19 cellular contexts compared by ENCODE assay signal in genomic region chr12:44441155-44441554, GRCh38.
DNase-seq lines count a peak whose midpoint lies in the region; ATAC-seq and TF ChIP-seq lines count a peak whose summit lies in the region.
"Had no signal": no experiment of that assay in that cellular context is flagged by ENCODE, and none has a peak within 500 bp of the region (broad histone marks: within the 10 kb centered on the region; RNA-seq: fewer than 3 reads in every experiment).

No MANE protein-coding gene starts in this region.

- H3K4me1 ChIP-seq in right atrium auricular region: no peaks in the 10 kb centered on the region
- H3K4me1 ChIP-seq: adrenal gland, testis had no signal

- H3K27ac ChIP-seq in right atrium auricular region: no peak overlapping the region
- no peak overlapping the region for H3K27ac ChIP-seq in CD4-positive, alpha-beta T cell (ENCODE audit: low read depth, low read length)
- H3K27ac ChIP-seq: adrenal gland, testis had no signal

- no peaks in the 10 kb centered on the region for H3K9me3 ChIP-seq in right atrium auricular region
- H3K9me3 ChIP-seq in CD4-positive, alpha-beta T cell (ENCODE audit: control insufficient read depth, low read length): no peaks in the 10 kb centered on the region
- H3K9me3 ChIP-seq: adrenal gland, mucosa of descending colon, testis had no signal

- POLR2A ChIA-PET in CD4-positive, alpha-beta T cell (lab: Charles Lee): no interaction called here

- CTCF ChIA-PET in CD4-positive, alpha-beta T cell (lab: Charles Lee): no interaction called here

- peak; percentile 54 for ATAC-seq in GM18873 (IDR thresholded peaks at IDR 0.05; ENCODE audit: low FRiP score, unreplicated experiment)
- ATAC-seq in GM21619 (IDR thresholded peaks at IDR 0.05; ENCODE audit: unreplicated experiment): peak; percentile 53
- ATAC-seq in HG03103 (IDR thresholded peaks at IDR 0.05; ENCODE audit: low read depth, unreplicated experiment): peak; percentile 65
- ATAC-seq in CD4-positive, alpha-beta T cell (ENCODE audit: poor library complexity): no peak
- ATAC-seq: effector memory CD8-positive, alpha-beta T cell; left colon; mucosa of descending colon; Panc1 had no signal

- no peaks in the 10 kb centered on the region for H3K4me1 Mint-ChIP-seq in CD4-positive, alpha-beta T cell (ENCODE audit: low read depth)
- H3K4me1 Mint-ChIP-seq: central memory CD8-positive, alpha-beta T cell had no signal

- H3K36me3 Mint-ChIP-seq in CD4-positive, alpha-beta T cell (ENCODE audit: low read depth): no peaks in the 10 kb centered on the region

- no peaks in the 10 kb centered on the region for H3K36me3 ChIP-seq in right atrium auricular region
- H3K36me3 ChIP-seq: adrenal gland had no signal

- no peaks in the 10 kb centered on the region for H3K9me3 Mint-ChIP-seq in CD4-positive, alpha-beta T cell
- H3K9me3 Mint-ChIP-seq: central memory CD8-positive, alpha-beta T cell; effector memory CD8-positive, alpha-beta T cell had no signal

- TF ChIP-seq CTCF in right atrium auricular region (IDR thresholded peaks at IDR 0.05): no peak
- TF ChIP-seq CTCF in CD4-positive, alpha-beta T cell (IDR thresholded peaks at IDR 0.05): no peak

- no peaks in the 10 kb centered on the region for H3K27me3 ChIP-seq in right atrium auricular region
- no peaks in the 10 kb centered on the region for H3K27me3 ChIP-seq in CD4-positive, alpha-beta T cell (ENCODE audit: control insufficient read depth, insufficient read depth, low read length)
- H3K27me3 ChIP-seq: adrenal gland, testis had no signal

- DNase-seq in NCI-H1417 treated with DMSO at 0.1 percent for 48 hours (lab: John Stamatoyannopoulos, UW) (no peak), right atrium auricular region (ENCODE audit: low spot score) (no peak), T-helper 9 cell (no peak)
- DNase-seq in CD4-positive, alpha-beta T cell: no peak
- DNase-seq: adrenal gland; C1 segment of cervical spinal cord; effector memory CD8-positive, alpha-beta T cell; hippocampal formation; IMR-90; left colon; mucosa of descending colon; NCI-H69; stimulated activated CD4-positive, alpha-beta T cell treated with anti-CD3 and anti-CD28 coated beads, Interleukin-4, amount 100 ng/mL, for 1 hour; testis had no signal

- H3K4me3 ChIP-seq in right atrium auricular region: no peak overlapping the region
- H3K4me3 ChIP-seq: adrenal gland, mucosa of descending colon, testis had no signal

- no peak overlapping the region for H3K27ac Mint-ChIP-seq in CD4-positive, alpha-beta T cell
- H3K27ac Mint-ChIP-seq: effector memory CD8-positive, alpha-beta T cell had no signal

- H3K4me3 Mint-ChIP-seq in CD4-positive, alpha-beta T cell: no peak overlapping the region
- H3K4me3 Mint-ChIP-seq: central memory CD8-positive, alpha-beta T cell; effector memory CD8-positive, alpha-beta T cell had no signal

- H3K27me3 Mint-ChIP-seq in CD4-positive, alpha-beta T cell: no peaks in the 10 kb centered on the region

- intact Hi-C loops in CD4-positive, alpha-beta T cell (cut with DNase I, micrococcal nuclease): no loop called here
